36 cellular contexts compared by ENCODE assay signal in genomic region chr6:167717867-167718266, GRCh38.
"Had no signal": no experiment of that assay in that cellular context is flagged by ENCODE, and none has a peak within 500 bp of the region (broad histone marks: within the 10 kb centered on the region; RNA-seq: fewer than 3 reads in every experiment).

No MANE protein-coding gene starts in this region.

- DNase-seq: activated B cell treated with CpG ODN at 0.5 μM for 24 hours; activated CD4-positive, alpha-beta memory T cell treated with anti-CD3 and anti-CD28 coated beads, Interleukin-2, amount 10 ng/mL, durations not matched to agents 7 days and 5 days; activated CD4-positive, alpha-beta T cell treated with anti-CD3 and anti-CD28 coated beads for 4 hours; activated CD4-positive, alpha-beta T cell treated with anti-CD3 and anti-CD28 coated beads, Interleukin-2, amount 10 ng/mL, durations not matched to agents 7 days and 5 days; activated CD4-positive, alpha-beta T cell treated with anti-CD3 and anti-CD28 coated beads, Interleukin-2, amount 50 U/mL, for 48 hours; activated CD4-positive, CD25-positive, alpha-beta regulatory T cell treated with anti-CD3 and anti-CD28 coated beads, Interleukin-2, amount 50 U/mL, for 72 hours; activated CD8-positive, alpha-beta memory T cell treated with anti-CD3 and anti-CD28 coated beads for 24 hours; activated CD8-positive, alpha-beta memory T cell treated with anti-CD3 and anti-CD28 coated beads, Interleukin-2, amount 50 U/mL, for 48 hours; activated CD8-positive, alpha-beta T cell treated with anti-CD3 and anti-CD28 coated beads, Interleukin-2, amount 10 ng/mL, durations not matched to agents 7 days and 5 days; activated gamma-delta T cell; activated naive CD4-positive, alpha-beta T cell treated with anti-CD3 and anti-CD28 coated beads, Interleukin-2, amount 10 ng/mL, durations not matched to agents 7 days and 5 days; activated naive CD4-positive, alpha-beta T cell treated with Interleukin-2 at 50 U/mL for 16 hours; activated naive CD8-positive, alpha-beta T cell treated with anti-CD3 and anti-CD28 coated beads, Interleukin-2, amount 10 ng/mL, durations not matched to agents 7 days and 5 days; activated naive CD8-positive, alpha-beta T cell treated with anti-CD3 and anti-CD28 coated beads, Interleukin-2, amount 50 U/mL, for 24 hours; activated T-cell treated with anti-CD3 and anti-CD28 coated beads, Interleukin-2, amount 50 U/mL, for 24 hours; activated T-cell treated with anti-CD3 and anti-CD28 coated beads, Interleukin-2, amount 50 U/mL, for 48 hours; amygdala; anterior cingulate cortex; caudate nucleus; cerebellar nuclear complex; T-helper 1 cell; T-helper 2 cell; T-helper 9 cell had no signal

- H3K9me3 Mint-ChIP-seq: activated CD4-positive, alpha-beta memory T cell treated with anti-CD3 and anti-CD28 coated beads, Interleukin-2, amount 10 ng/mL, durations not matched to agents 7 days and 5 days; activated CD4-positive, alpha-beta T cell treated with anti-CD3 and anti-CD28 coated beads, Interleukin-2, amount 10 ng/mL, durations not matched to agents 7 days and 5 days; activated naive CD4-positive, alpha-beta T cell treated with anti-CD3 and anti-CD28 coated beads, Interleukin-2, amount 10 ng/mL, durations not matched to agents 7 days and 5 days; activated naive CD4-positive, alpha-beta T cell treated with anti-CD3 and anti-CD28 coated beads, Interleukin-2, amount 50 U/mL, for 24 hours; activated T-cell treated with anti-CD3 and anti-CD28 coated beads, Interleukin-2, amount 50 U/mL, for 24 hours; activated T-helper 2 cell treated with anti-CD3 and anti-CD28 coated beads, Interferon-gamma antibody, Interleukin-2, Interleukin-4, amounts not matched to agents 10 μg/mL and 5 μg/mL and 100 μg/mL, durations not matched to agents 14 hours and 24 hours and 36 hours; T-helper 1 cell treated with Interleukin-12 subunit alpha and Interleukin-12 subunit beta and Interleukin-4 antibody, amounts not matched to agents 30 μg/mL and 1 μg/mL, for 36 hours; T-helper 2 cell treated with Interferon-gamma antibody and Interleukin-4, amounts not matched to agents 5 μg/mL and 100 μg/mL, for 36 hours had no signal

- H3K36me3 ChIP-seq: ascending aorta, cardiac muscle cell had no signal

- H3K4me1 ChIP-seq: ascending aorta had no signal

- ATAC-seq: activated CD8-positive, alpha-beta memory T cell treated with anti-CD3 and anti-CD28 coated beads, Interleukin-2, amount 10 ng/mL, durations not matched to agents 7 days and 5 days; activated CD8-positive, alpha-beta T cell treated with anti-CD3 and anti-CD28 coated beads, Interleukin-2, amount 10 ng/mL, durations not matched to agents 7 days and 5 days; activated naive CD8-positive, alpha-beta T cell treated with anti-CD3 and anti-CD28 coated beads, Interleukin-2, amount 50 U/mL, for 24 hours had no signal

- H3K9me3 ChIP-seq: ascending aorta had no signal

- H3K27ac ChIP-seq: ascending aorta, cardiac muscle cell, VCaP had no signal

- H3K27me3 Mint-ChIP-seq: brain had no signal

- FAIRE-seq: bronchial epithelial cell, TTC549 had no signal

- H3K4me3 ChIP-seq: ascending aorta, cardiac muscle cell had no signal

- H3K4me3 Mint-ChIP-seq: activated B cell treated with CpG ODN at 0.5 μM for 24 hours; activated CD4-positive, alpha-beta memory T cell treated with anti-CD3 and anti-CD28 coated beads, Interleukin-2, amount 10 ng/mL, durations not matched to agents 7 days and 5 days; activated CD4-positive, alpha-beta T cell treated with anti-CD3 and anti-CD28 coated beads, Interleukin-2, amount 10 ng/mL, durations not matched to agents 7 days and 5 days; activated CD8-positive, alpha-beta memory T cell treated with anti-CD3 and anti-CD28 coated beads, Interleukin-2, amount 10 ng/mL, durations not matched to agents 7 days and 5 days; activated CD8-positive, alpha-beta T cell treated with anti-CD3 and anti-CD28 coated beads, Interleukin-2, amount 10 ng/mL, durations not matched to agents 7 days and 5 days; activated naive CD4-positive, alpha-beta T cell treated with anti-CD3 and anti-CD28 coated beads, Interleukin-2, amount 10 ng/mL, durations not matched to agents 7 days and 5 days; activated naive CD4-positive, alpha-beta T cell treated with anti-CD3 and anti-CD28 coated beads, Interleukin-2, amount 50 U/mL, for 24 hours; activated naive CD8-positive, alpha-beta T cell; activated naive CD8-positive, alpha-beta T cell treated with anti-CD3 and anti-CD28 coated beads, Interleukin-2, amount 10 ng/mL, durations not matched to agents 7 days and 5 days; activated naive CD8-positive, alpha-beta T cell treated with anti-CD3 and anti-CD28 coated beads, Interleukin-2, amount 50 U/mL, for 24 hours; activated T-cell treated with anti-CD3 and anti-CD28 coated beads, Interleukin-2, amount 50 U/mL, for 24 hours; brain; central memory CD8-positive, alpha-beta T cell; T-helper 1 cell treated with Interleukin-12 subunit alpha and Interleukin-12 subunit beta and Interleukin-4 antibody, amounts not matched to agents 30 μg/mL and 1 μg/mL, for 36 hours; T-helper 2 cell treated with Interferon-gamma antibody and Interleukin-4, amounts not matched to agents 5 μg/mL and 100 μg/mL, for 36 hours had no signal

- H3K27me3 ChIP-seq: ascending aorta, cardiac muscle cell had no signal

- H3K36me3 Mint-ChIP-seq: activated CD8-positive, alpha-beta memory T cell treated with anti-CD3 and anti-CD28 coated beads, Interleukin-2, amount 10 ng/mL, durations not matched to agents 7 days and 5 days; activated naive CD4-positive, alpha-beta T cell treated with anti-CD3 and anti-CD28 coated beads, Interleukin-2, amount 10 ng/mL, durations not matched to agents 7 days and 5 days; activated naive CD4-positive, alpha-beta T cell treated with anti-CD3 and anti-CD28 coated beads, Interleukin-2, amount 50 U/mL, for 24 hours; activated naive CD8-positive, alpha-beta T cell; activated naive CD8-positive, alpha-beta T cell treated with anti-CD3 and anti-CD28 coated beads, Interleukin-2, amount 10 ng/mL, durations not matched to agents 7 days and 5 days; brain had no signal

- H3K27ac Mint-ChIP-seq: activated B cell treated with CpG ODN at 0.5 μM for 24 hours; activated CD4-positive, alpha-beta memory T cell treated with anti-CD3 and anti-CD28 coated beads, Interleukin-2, amount 10 ng/mL, durations not matched to agents 7 days and 5 days; activated CD4-positive, alpha-beta T cell treated with anti-CD3 and anti-CD28 coated beads, Interleukin-2, amount 10 ng/mL, durations not matched to agents 7 days and 5 days; activated CD8-positive, alpha-beta memory T cell treated with anti-CD3 and anti-CD28 coated beads, Interleukin-2, amount 10 ng/mL, durations not matched to agents 7 days and 5 days; activated CD8-positive, alpha-beta T cell treated with anti-CD3 and anti-CD28 coated beads, Interleukin-2, amount 10 ng/mL, durations not matched to agents 7 days and 5 days; activated naive CD4-positive, alpha-beta T cell treated with anti-CD3 and anti-CD28 coated beads, Interleukin-2, amount 10 ng/mL, durations not matched to agents 7 days and 5 days; activated naive CD8-positive, alpha-beta T cell; activated naive CD8-positive, alpha-beta T cell treated with anti-CD3 and anti-CD28 coated beads, Interleukin-2, amount 10 ng/mL, durations not matched to agents 7 days and 5 days; activated naive CD8-positive, alpha-beta T cell treated with anti-CD3 and anti-CD28 coated beads, Interleukin-2, amount 50 U/mL, for 24 hours; activated T-cell treated with anti-CD3 and anti-CD28 coated beads, Interleukin-2, amount 50 U/mL, for 24 hours; activated T-helper 2 cell treated with anti-CD3 and anti-CD28 coated beads, Interferon-gamma antibody, Interleukin-2, Interleukin-4, amounts not matched to agents 10 μg/mL and 5 μg/mL and 100 μg/mL, durations not matched to agents 14 hours and 24 hours and 36 hours; T-helper 1 cell treated with Interleukin-12 subunit alpha and Interleukin-12 subunit beta and Interleukin-4 antibody, amounts not matched to agents 30 μg/mL and 1 μg/mL, for 36 hours; T-helper 2 cell treated with Interferon-gamma antibody and Interleukin-4, amounts not matched to agents 5 μg/mL and 100 μg/mL, for 36 hours had no signal

- H3K4me1 Mint-ChIP-seq: activated B cell treated with CpG ODN at 0.5 μM for 24 hours; activated CD4-positive, alpha-beta memory T cell treated with anti-CD3 and anti-CD28 coated beads, Interleukin-2, amount 10 ng/mL, durations not matched to agents 7 days and 5 days; activated CD4-positive, alpha-beta T cell treated with anti-CD3 and anti-CD28 coated beads, Interleukin-2, amount 10 ng/mL, durations not matched to agents 7 days and 5 days; activated CD8-positive, alpha-beta memory T cell treated with anti-CD3 and anti-CD28 coated beads, Interleukin-2, amount 10 ng/mL, durations not matched to agents 7 days and 5 days; activated naive CD4-positive, alpha-beta T cell treated with anti-CD3 and anti-CD28 coated beads, Interleukin-2, amount 10 ng/mL, durations not matched to agents 7 days and 5 days; activated naive CD4-positive, alpha-beta T cell treated with anti-CD3 and anti-CD28 coated beads, Interleukin-2, amount 50 U/mL, for 24 hours; activated naive CD8-positive, alpha-beta T cell treated with anti-CD3 and anti-CD28 coated beads, Interleukin-2, amount 10 ng/mL, durations not matched to agents 7 days and 5 days; activated naive CD8-positive, alpha-beta T cell treated with anti-CD3 and anti-CD28 coated beads, Interleukin-2, amount 50 U/mL, for 24 hours; central memory CD8-positive, alpha-beta T cell had no signal
